1 cellular context compared by ENCODE assay signal in genomic region chr10:117461766-117462423, GRCh38.
TF ChIP-seq lines count a peak whose summit lies in the region.

No MANE protein-coding gene starts in this region.

TF ChIP-seq in HEK293, 187 proteins besides CTCF, POLR2A, EP300 and RAD21 (continued from another document and continues in another):
- TF ChIP-seq MYNN (tag by site-specific recombination; IDR thresholded peaks at IDR 0.05; ENCODE audit: borderline replicate concordance) (no peak), ZNF560 (tag by site-specific recombination; IDR thresholded peaks at IDR 0.05; ENCODE audit: borderline replicate concordance) (no peak), REPIN1 (tag by site-specific recombination; IDR thresholded peaks at IDR 0.05; ENCODE audit: low read depth) (no peak), RBAK (tag by site-specific recombination; IDR thresholded peaks at IDR 0.05) (no peak), ZNF114 (tag by site-specific recombination; IDR thresholded peaks at IDR 0.05) (no peak), ZNF292 (tag by site-specific recombination; IDR thresholded peaks at IDR 0.05; ENCODE audit: borderline replicate concordance, low read depth) (no peak), PRDM1 (tag by site-specific recombination; IDR thresholded peaks at IDR 0.05) (no peak), ZNF16 (tag by site-specific recombination; IDR thresholded peaks at IDR 0.05; ENCODE audit: low read depth) (no peak), ZNF398 (tag by site-specific recombination; IDR thresholded peaks at IDR 0.05) (no peak), ZNF585B (tag by site-specific recombination; IDR thresholded peaks at IDR 0.05) (no peak), GFI1B (tag by site-specific recombination; IDR thresholded peaks at IDR 0.05) (no peak), ZNF221 (tag by site-specific recombination; IDR thresholded peaks at IDR 0.05; ENCODE audit: borderline replicate concordance) (no peak), ZNF138 (tag by site-specific recombination; IDR thresholded peaks at IDR 0.05; ENCODE audit: borderline replicate concordance) (no peak), ZNF311 (tag by site-specific recombination; IDR thresholded peaks at IDR 0.05; ENCODE audit: borderline replicate concordance) (no peak), KLF1 (tag by site-specific recombination; IDR thresholded peaks at IDR 0.05) (peak; percentile 37; the same call in 1 of the 2 replicates), ZNF792 (tag by site-specific recombination; IDR thresholded peaks at IDR 0.05) (no peak), ZNF623 (tag by site-specific recombination; IDR thresholded peaks at IDR 0.05) (no peak), YY1 (tag by site-specific recombination; IDR thresholded peaks at IDR 0.05) (no peak), ZNF501 (tag by site-specific recombination; IDR thresholded peaks at IDR 0.05) (no peak), ZNF677 (tag by site-specific recombination; IDR thresholded peaks at IDR 0.05) (no peak), ZNF19 (tag by site-specific recombination; IDR thresholded peaks at IDR 0.05; ENCODE audit: low read depth) (no peak), KLF8 (tag by site-specific recombination; IDR thresholded peaks at IDR 0.05) (peak; percentile 21; the same call in 1 of the 2 replicates), ZNF76 (tag by site-specific recombination; IDR thresholded peaks at IDR 0.05; ENCODE audit: borderline replicate concordance, low read depth) (no peak), ZNF26 (tag by site-specific recombination; IDR thresholded peaks at IDR 0.05) (no peak), HOXD13 (CRISPR knock-in tag; IDR thresholded peaks at IDR 0.05; ENCODE audit: borderline replicate concordance) (peak; percentile 50; the same call in 1 of the 2 replicates), ZNF416 (tag by site-specific recombination; IDR thresholded peaks at IDR 0.05) (no peak), ZNF214 (tag by site-specific recombination; IDR thresholded peaks at IDR 0.05; ENCODE audit: borderline replicate concordance) (no peak), ZNF404 (tag by site-specific recombination; IDR thresholded peaks at IDR 0.05) (no peak), ZNF324 (tag by site-specific recombination; IDR thresholded peaks at IDR 0.05) (0 out of 2 replicates have a peak, but pooled peaks have one; percentile 28), ZNF707 (tag by site-specific recombination; IDR thresholded peaks at IDR 0.05) (no peak), ZNF580 (tag by site-specific recombination; IDR thresholded peaks at IDR 0.05) (no peak), ZBTB49 (tag by site-specific recombination; IDR thresholded peaks at IDR 0.05; ENCODE audit: low read depth) (no peak), EGR2 (tag by site-specific recombination; IDR thresholded peaks at IDR 0.05; ENCODE audit: low read depth) (no peak), ZBTB8A (tag by site-specific recombination; IDR thresholded peaks at IDR 0.05) (no peak), ZNF274 (IDR thresholded peaks at IDR 0.05; ENCODE audit: low read length) (no peak), ZNF274 (tag by site-specific recombination; IDR thresholded peaks at IDR 0.05; ENCODE audit: borderline replicate concordance) (no peak), ZNF140 (tag by site-specific recombination; IDR thresholded peaks at IDR 0.05) (no peak), ZNF335 (tag by site-specific recombination; conservative IDR thresholded peaks at IDR 0.05) (peak; percentile 80), ZNF776 (tag by site-specific recombination; IDR thresholded peaks at IDR 0.05; ENCODE audit: borderline replicate concordance) (no peak), ZNF10 (tag by site-specific recombination; IDR thresholded peaks at IDR 0.05) (peak; percentile 54; the same call in 1 of the 2 replicates), SALL2 (tag by site-specific recombination; IDR thresholded peaks at IDR 0.05; ENCODE audit: borderline replicate concordance) (no peak), ZNF624 (tag by site-specific recombination; IDR thresholded peaks at IDR 0.05) (no peak), MZF1 (tag by site-specific recombination; IDR thresholded peaks at IDR 0.05; ENCODE audit: borderline replicate concordance) (no peak), ZNF544 (tag by site-specific recombination; IDR thresholded peaks at IDR 0.05) (no peak), PBX3 (CRISPR knock-in tag; IDR thresholded peaks at IDR 0.05) (no peak), ZBTB17 (tag by site-specific recombination; IDR thresholded peaks at IDR 0.05) (peak; percentile 55), ZNF549 (tag by site-specific recombination; IDR thresholded peaks at IDR 0.05) (no peak), ZNF600 (tag by site-specific recombination; IDR thresholded peaks at IDR 0.05) (no peak), HOXC10 (CRISPR knock-in tag; IDR thresholded peaks at IDR 0.05) (peak; percentile 88; the same call in 1 of the 2 replicates), ZNF514 (tag by site-specific recombination; IDR thresholded peaks at IDR 0.05) (no peak), ZNF561 (tag by site-specific recombination; IDR thresholded peaks at IDR 0.05; ENCODE audit: borderline replicate concordance) (no peak), ZBTB48 (tag by site-specific recombination; IDR thresholded peaks at IDR 0.05) (no peak), SCRT1 (tag by site-specific recombination; IDR thresholded peaks at IDR 0.05; ENCODE audit: borderline replicate concordance) (no peak), WT1 (tag by site-specific recombination; IDR thresholded peaks at IDR 0.05) (no peak; the same call in 1 of the 2 replicates), ZNF529 (tag by site-specific recombination; IDR thresholded peaks at IDR 0.05; ENCODE audit: insufficient replicate concordance) (no peak), ZBTB20 (tag by site-specific recombination; IDR thresholded peaks at IDR 0.05) (no peak), ZFHX2 (tag by site-specific recombination; conservative IDR thresholded peaks at IDR 0.05) (no peak)
- TF ChIP-seq, protein P1, sequence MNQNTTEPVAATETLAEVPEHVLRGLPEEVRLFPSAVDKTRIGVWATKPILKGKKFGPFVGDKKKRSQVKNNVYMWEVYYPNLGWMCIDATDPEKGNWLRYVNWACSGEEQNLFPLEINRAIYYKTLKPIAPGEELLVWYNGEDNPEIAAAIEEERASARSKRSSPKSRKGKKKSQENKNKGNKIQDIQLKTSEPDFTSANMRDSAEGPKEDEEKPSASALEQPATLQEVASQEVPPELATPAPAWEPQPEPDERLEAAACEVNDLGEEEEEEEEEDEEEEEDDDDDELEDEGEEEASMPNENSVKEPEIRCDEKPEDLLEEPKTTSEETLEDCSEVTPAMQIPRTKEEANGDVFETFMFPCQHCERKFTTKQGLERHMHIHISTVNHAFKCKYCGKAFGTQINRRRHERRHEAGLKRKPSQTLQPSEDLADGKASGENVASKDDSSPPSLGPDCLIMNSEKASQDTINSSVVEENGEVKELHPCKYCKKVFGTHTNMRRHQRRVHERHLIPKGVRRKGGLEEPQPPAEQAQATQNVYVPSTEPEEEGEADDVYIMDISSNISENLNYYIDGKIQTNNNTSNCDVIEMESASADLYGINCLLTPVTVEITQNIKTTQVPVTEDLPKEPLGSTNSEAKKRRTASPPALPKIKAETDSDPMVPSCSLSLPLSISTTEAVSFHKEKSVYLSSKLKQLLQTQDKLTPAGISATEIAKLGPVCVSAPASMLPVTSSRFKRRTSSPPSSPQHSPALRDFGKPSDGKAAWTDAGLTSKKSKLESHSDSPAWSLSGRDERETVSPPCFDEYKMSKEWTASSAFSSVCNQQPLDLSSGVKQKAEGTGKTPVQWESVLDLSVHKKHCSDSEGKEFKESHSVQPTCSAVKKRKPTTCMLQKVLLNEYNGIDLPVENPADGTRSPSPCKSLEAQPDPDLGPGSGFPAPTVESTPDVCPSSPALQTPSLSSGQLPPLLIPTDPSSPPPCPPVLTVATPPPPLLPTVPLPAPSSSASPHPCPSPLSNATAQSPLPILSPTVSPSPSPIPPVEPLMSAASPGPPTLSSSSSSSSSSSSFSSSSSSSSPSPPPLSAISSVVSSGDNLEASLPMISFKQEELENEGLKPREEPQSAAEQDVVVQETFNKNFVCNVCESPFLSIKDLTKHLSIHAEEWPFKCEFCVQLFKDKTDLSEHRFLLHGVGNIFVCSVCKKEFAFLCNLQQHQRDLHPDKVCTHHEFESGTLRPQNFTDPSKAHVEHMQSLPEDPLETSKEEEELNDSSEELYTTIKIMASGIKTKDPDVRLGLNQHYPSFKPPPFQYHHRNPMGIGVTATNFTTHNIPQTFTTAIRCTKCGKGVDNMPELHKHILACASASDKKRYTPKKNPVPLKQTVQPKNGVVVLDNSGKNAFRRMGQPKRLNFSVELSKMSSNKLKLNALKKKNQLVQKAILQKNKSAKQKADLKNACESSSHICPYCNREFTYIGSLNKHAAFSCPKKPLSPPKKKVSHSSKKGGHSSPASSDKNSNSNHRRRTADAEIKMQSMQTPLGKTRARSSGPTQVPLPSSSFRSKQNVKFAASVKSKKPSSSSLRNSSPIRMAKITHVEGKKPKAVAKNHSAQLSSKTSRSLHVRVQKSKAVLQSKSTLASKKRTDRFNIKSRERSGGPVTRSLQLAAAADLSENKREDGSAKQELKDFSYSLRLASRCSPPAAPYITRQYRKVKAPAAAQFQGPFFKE (tag by site-specific recombination; IDR thresholded peaks at IDR 0.05; ENCODE audit: borderline replicate concordance), result no peak
- TF ChIP-seq, protein P2, sequence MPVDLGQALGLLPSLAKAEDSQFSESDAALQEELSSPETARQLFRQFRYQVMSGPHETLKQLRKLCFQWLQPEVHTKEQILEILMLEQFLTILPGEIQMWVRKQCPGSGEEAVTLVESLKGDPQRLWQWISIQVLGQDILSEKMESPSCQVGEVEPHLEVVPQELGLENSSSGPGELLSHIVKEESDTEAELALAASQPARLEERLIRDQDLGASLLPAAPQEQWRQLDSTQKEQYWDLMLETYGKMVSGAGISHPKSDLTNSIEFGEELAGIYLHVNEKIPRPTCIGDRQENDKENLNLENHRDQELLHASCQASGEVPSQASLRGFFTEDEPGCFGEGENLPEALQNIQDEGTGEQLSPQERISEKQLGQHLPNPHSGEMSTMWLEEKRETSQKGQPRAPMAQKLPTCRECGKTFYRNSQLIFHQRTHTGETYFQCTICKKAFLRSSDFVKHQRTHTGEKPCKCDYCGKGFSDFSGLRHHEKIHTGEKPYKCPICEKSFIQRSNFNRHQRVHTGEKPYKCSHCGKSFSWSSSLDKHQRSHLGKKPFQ (tag by site-specific recombination; IDR thresholded peaks at IDR 0.05), result no peak
